ENCODE assay signal across 19 cellular contexts in genomic region chr11:113550179-113550578, GRCh38.
A peak's percentile ranks its signal among the peaks of the same experiment; 100 is the strongest.
DNase-seq lines count a peak whose midpoint lies in the region; ATAC-seq and TF ChIP-seq lines count a peak whose summit lies in the region.
"Had no signal": no experiment of that assay in that cellular context is flagged by ENCODE, and none has a peak within 500 bp of the region (broad histone marks: within the 10 kb centered on the region; RNA-seq: fewer than 3 reads in every experiment).

No MANE protein-coding gene starts in this region.

- POLR2A ChIA-PET in Panc1 (lab: Charles Lee), result no interaction called here

- no peak overlapping the region for H3K18ac ChIP-seq in trophoblast cell (ENCODE audit: low read length)

- WGBS in trophoblast cell (ENCODE audit: extremely low coverage, insufficient coverage, insufficient read length), result no CpG with 5 or more reads among the region's 2 CpGs

- peaks cover 1% of the 10 kb centered on the region for H3K79me2 ChIP-seq in trophoblast cell (ENCODE audit: control insufficient read depth, insufficient read depth, low read length, poor library complexity)
- H3K79me2 ChIP-seq: parathyroid adenoma had no signal

- H3K4me3 ChIP-seq in Panc1 (ENCODE audit: low read depth in 2 of 2, low read length in 2 of 2) (no peak overlapping the region), trophoblast cell (ENCODE audit: low read depth, low read length) (no peak overlapping the region)
- H3K4me3 ChIP-seq: lung, skin epidermis, thoracic aorta had no signal

- H2BK5ac ChIP-seq in trophoblast cell (ENCODE audit: low read depth, low read length, poor library complexity), result no peak overlapping the region

- H3K27me3 ChIP-seq in Panc1 (ENCODE audit: control insufficient read depth, insufficient read depth, low read length) (no peaks in the 10 kb centered on the region), trophoblast cell (ENCODE audit: insufficient read depth, low read length) (no peaks in the 10 kb centered on the region)

- DNase-seq in NCI-H1417 (lab: John Stamatoyannopoulos, UW) (peak; percentile 47 to 94 (median 90)), NCI-H1417 treated with DMSO at 0.1 percent for 48 hours (lab: John Stamatoyannopoulos, UW) (no peak), NCI-H2107 treated with DMSO at 0.1 percent for 48 hours (lab: John Stamatoyannopoulos, UW; ENCODE audit: unreplicated experiment) (peak; percentile 97), Panc1 (ENCODE audit: low read depth, low spot score) (no peak), trophoblast cell (no peak), erythroblast (lab: John Stamatoyannopoulos, UW) (no peak), RKO (ENCODE audit: low spot score) (no peak)
- DNase-seq: 8988T; activated naive CD4-positive, alpha-beta T cell; anterior cingulate cortex; effector memory CD4-positive, alpha-beta T cell; GDM1; HFFc6; stimulated activated CD4-positive, alpha-beta T cell treated with anti-CD3 and anti-CD28 coated beads, Interleukin-4, amount 100 ng/mL, for 24 hours had no signal

- TF ChIP-seq CTCF in Panc1 (IDR thresholded peaks at IDR 0.05), result no peak

- H3K4me1 ChIP-seq in Panc1 (ENCODE audit: control insufficient read depth, insufficient read depth, low read length) (peaks cover 12% of the 10 kb centered on the region), trophoblast cell (ENCODE audit: control insufficient read depth in 1 of 2, insufficient read depth in 2 of 2, low read length in 2 of 2) (peaks cover 25 to 32% of the 10 kb centered on the region in 2 experiments)
- H3K4me1 ChIP-seq: parathyroid adenoma had no signal

- no peak overlapping the region for H4K12ac ChIP-seq in trophoblast cell (ENCODE audit: low read depth, low read length)

- no peak overlapping the region for H4K91ac ChIP-seq in trophoblast cell (ENCODE audit: low read depth, low read length)

- no peaks in the 10 kb centered on the region for H3K36me3 ChIP-seq in Panc1 (ENCODE audit: control insufficient read depth, insufficient read depth, low read length)
- H3K36me3 ChIP-seq in trophoblast cell (ENCODE audit: control insufficient read depth in 1 of 2, insufficient read depth in 2 of 2, low read length in 2 of 2), result no peaks in the 10 kb centered on the region
- H3K36me3 ChIP-seq: thoracic aorta had no signal

- H3K9ac ChIP-seq in trophoblast cell (ENCODE audit: low read length), result no peak overlapping the region
- H3K9ac ChIP-seq: parathyroid adenoma had no signal

- no peak overlapping the region for H2AK5ac ChIP-seq in trophoblast cell (ENCODE audit: low read length)

- no peak overlapping the region for H3K14ac ChIP-seq in trophoblast cell (ENCODE audit: low read length)

- H2BK12ac ChIP-seq in trophoblast cell (ENCODE audit: low read length), result no peak overlapping the region

- CTCF ChIA-PET in Panc1 (lab: Charles Lee), result no interaction called here

- no peak overlapping the region for H3K4ac ChIP-seq in trophoblast cell (ENCODE audit: low read depth, low read length)

- H3K79me1 ChIP-seq in trophoblast cell (ENCODE audit: low read length), result peaks cover 24% of the 10 kb centered on the region

- H3K9me3 ChIP-seq in Panc1 (ENCODE audit: control insufficient read depth, insufficient read depth, low read depth, low read length), result no peaks in the 10 kb centered on the region
- no peaks in the 10 kb centered on the region for H3K9me3 ChIP-seq in trophoblast cell (ENCODE audit: insufficient read depth, low read depth, low read length)
- H3K9me3 ChIP-seq: thoracic aorta had no signal

- H2AFZ ChIP-seq in trophoblast cell (ENCODE audit: insufficient read depth, low read length, poor library complexity), result no peak overlapping the region
- H2AFZ ChIP-seq: parathyroid adenoma had no signal

- in situ Hi-C loops in Panc1 (cut with HindIII; ENCODE audit: low pct_unique_long_range_greater_than_20kb, low sequenced_read_pairs), result no loop called here

- H3K27ac ChIP-seq in Panc1 (ENCODE audit: low read length), result peak overlapping the region; percentile 42; the same call in 1 of the 2 replicates
- peak overlapping the region; percentile 81 for H3K27ac ChIP-seq in trophoblast cell (ENCODE audit: low read depth, low read length)
- H3K27ac ChIP-seq: parathyroid adenoma, skin epidermis, thoracic aorta had no signal

- no TSS peak for BruUV-seq in Panc1 (replicated peaks; lab: Mats Ljungman, UMichigan)

- H3K23ac ChIP-seq in trophoblast cell (ENCODE audit: low read length), result no peak overlapping the region

- H3K4me2 ChIP-seq in trophoblast cell (ENCODE audit: low read length), result no peak overlapping the region

- no peak overlapping the region for H2BK120ac ChIP-seq in trophoblast cell (ENCODE audit: insufficient read depth, low read length, poor library complexity)

- ATAC-seq in Panc1 (no peak), GM21423 (IDR thresholded peaks at IDR 0.05; ENCODE audit: unreplicated experiment) (no peak)

- intact Hi-C loops in Panc1 (cut with micrococcal nuclease; ENCODE audit: unreplicated experiment), result no loop called here

- no peak overlapping the region for H4K8ac ChIP-seq in trophoblast cell (ENCODE audit: low read depth, low read length)

- no peak for TF ChIP-seq POLR2A in erythroblast (IDR thresholded peaks at IDR 0.05; ENCODE audit: low read length)

Comparison
In these comparisons a context has a peak if more than half of its experiments do, and no peak if none do; other contexts are left out.
1. DNase-seq: peak in NCI-H1417 (3 of 3) and NCI-H2107 treated with DMSO at 0.1 percent for 48 hours (single experiment); none in NCI-H1417 treated with DMSO at 0.1 percent for 48 hours (single experiment), Panc1 (single experiment), trophoblast cell (0 of 2), erythroblast (0 of 2) and RKO (single experiment).